In genomic region chr12:49264873-49265792, GRCh38 we compare ENCODE assay signal across 1 cellular context.
TF ChIP-seq lines count a peak whose summit lies in the region.

Gene TUBA1C (plus strand): TSS chr12:49265082. CDS start chr12:49265182, 100 bp downstream.

TF ChIP-seq in HepG2, 621 proteins besides CTCF, POLR2A, EP300 and RAD21 (continued from another document and continues in another):
- TF ChIP-seq ZNF674 (CRISPR knock-in tag; IDR thresholded peaks at IDR 0.05; ENCODE audit: low read depth) (0 out of 2 replicates have a peak, but pooled peaks have one; percentile 42), ARID5B (CRISPR knock-in tag; IDR thresholded peaks at IDR 0.05) (0 out of 2 replicates have a peak, but pooled peaks have one; percentile 4), ZBTB40 (IDR thresholded peaks at IDR 0.05) (no peak), ZBTB40 (CRISPR knock-in tag; IDR thresholded peaks at IDR 0.05) (no peak), ZNF768 (CRISPR knock-in tag; IDR thresholded peaks at IDR 0.05) (no peak), MXI1 (IDR thresholded peaks at IDR 0.05; ENCODE audit: borderline replicate concordance, low read depth, low read length) (peak; percentile 85), SOX13 (IDR thresholded peaks at IDR 0.05) (peak; percentile 9; the same call in 1 of the 2 replicates), SOX13 (CRISPR knock-in tag; conservative IDR thresholded peaks at IDR 0.05 in 1 of 2, IDR thresholded peaks at IDR 0.05 in 1 of 2) (no peak), HOXA3 (CRISPR knock-in tag; IDR thresholded peaks at IDR 0.05) (no peak), GATAD2A (CRISPR knock-in tag; IDR thresholded peaks at IDR 0.05) (0 out of 2 replicates have a peak, but pooled peaks have one; percentile 15), TBX2 (CRISPR knock-in tag; IDR thresholded peaks at IDR 0.05; ENCODE audit: borderline replicate concordance) (peak; percentile 28), DR1 (CRISPR knock-in tag; IDR thresholded peaks at IDR 0.05) (peak; percentile 92), REL (CRISPR knock-in tag; conservative IDR thresholded peaks at IDR 0.05) (0 out of 2 replicates have a peak, but pooled peaks have one; percentile 47), FOXJ3 (CRISPR knock-in tag; IDR thresholded peaks at IDR 0.05; ENCODE audit: borderline replicate concordance) (0 out of 2 replicates have a peak, but pooled peaks have one; percentile 55), ZNF296 (CRISPR knock-in tag; conservative IDR thresholded peaks at IDR 0.05) (peak; percentile 80; the same call in 1 of the 2 replicates), MLXIP (CRISPR knock-in tag; IDR thresholded peaks at IDR 0.05; ENCODE audit: borderline replicate concordance) (peak; percentile 78; the same call in 1 of the 2 replicates), BRF2 (CRISPR knock-in tag; IDR thresholded peaks at IDR 0.05) (peak; percentile 69; the same call in 1 of the 2 replicates), SNRNP70 (IDR thresholded peaks at IDR 0.05; ENCODE audit: low read depth, low read length) (no peak), ZNF543 (CRISPR knock-in tag; IDR thresholded peaks at IDR 0.05) (peak; percentile 45; the same call in 1 of the 2 replicates), U2AF2 (IDR thresholded peaks at IDR 0.05; ENCODE audit: low read depth, low read length) (no peak), ZSCAN20 (CRISPR knock-in tag; IDR thresholded peaks at IDR 0.05; ENCODE audit: borderline replicate concordance) (peak; percentile 81; the same call in 1 of the 2 replicates), MIER3 (CRISPR knock-in tag; IDR thresholded peaks at IDR 0.05; ENCODE audit: borderline replicate concordance) (no peak), TAF15 (IDR thresholded peaks at IDR 0.05; ENCODE audit: low read depth, low read length, poor library complexity, severe bottlenecking) (peak; percentile 52), ZFAT (CRISPR knock-in tag; conservative IDR thresholded peaks at IDR 0.05) (peak; percentile 82), JUND (CRISPR knock-in tag; IDR thresholded peaks at IDR 0.05) (peak; percentile 70; the same call in 1 of the 2 replicates), MBD4 (IDR thresholded peaks at IDR 0.05; ENCODE audit: borderline replicate concordance, low read length) (no peak), ZNF12 (CRISPR knock-in tag; IDR thresholded peaks at IDR 0.05) (peak; percentile 27; the same call in 1 of the 2 replicates), ELF4 (CRISPR knock-in tag; IDR thresholded peaks at IDR 0.05; ENCODE audit: borderline replicate concordance) (no peak; the same call in 1 of the 2 replicates), ZNF503 (CRISPR knock-in tag; IDR thresholded peaks at IDR 0.05) (peak; percentile 69), ATF6 (CRISPR knock-in tag; conservative IDR thresholded peaks at IDR 0.05) (no peak), E2F2 (CRISPR knock-in tag; IDR thresholded peaks at IDR 0.05; ENCODE audit: borderline replicate concordance) (0 out of 2 replicates have a peak, but pooled peaks have one; percentile 60), CENPX (CRISPR knock-in tag; IDR thresholded peaks at IDR 0.05) (no peak), PCBP2 (optimal IDR thresholded peaks at IDR 0.05; ENCODE audit: low read depth, low read length, poor library complexity, severe bottlenecking) (peak; percentile 89), CBFB (CRISPR knock-in tag; IDR thresholded peaks at IDR 0.05) (no peak), ZC3H13 (CRISPR knock-in tag; IDR thresholded peaks at IDR 0.05) (no peak; the same call in 1 of the 2 replicates), ZSCAN29 (CRISPR knock-in tag; conservative IDR thresholded peaks at IDR 0.05) (no peak), ZSCAN30 (CRISPR knock-in tag; IDR thresholded peaks at IDR 0.05) (no peak)
